In the genomic region with DNA sequence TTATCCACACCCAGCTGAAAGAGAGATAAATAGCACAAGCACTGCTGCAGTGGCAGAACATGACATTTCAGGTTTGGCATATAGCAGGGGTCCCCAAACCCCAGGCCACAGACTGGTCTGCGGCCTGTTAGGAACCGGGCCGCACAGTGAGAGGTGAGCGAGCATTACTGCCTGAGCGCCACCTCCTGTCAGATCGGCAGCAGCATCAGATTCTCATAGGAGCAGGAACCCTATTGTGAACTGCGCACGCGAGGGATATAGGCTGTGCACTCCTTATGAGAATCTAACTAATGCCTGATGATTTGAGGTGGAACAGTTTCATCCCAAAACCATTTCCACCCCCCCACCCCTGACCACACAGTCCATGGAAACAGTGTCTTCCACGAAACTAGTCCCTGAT, we compare ENCODE assay signal across 1 cellular context.
TF ChIP-seq lines count a peak whose summit lies in the region.

No MANE protein-coding gene starts in this region.

TF ChIP-seq in HCT116, 20 proteins besides CTCF, POLR2A, EP300 and RAD21 (continued from another document):
- TF ChIP-seq, protein P1, sequence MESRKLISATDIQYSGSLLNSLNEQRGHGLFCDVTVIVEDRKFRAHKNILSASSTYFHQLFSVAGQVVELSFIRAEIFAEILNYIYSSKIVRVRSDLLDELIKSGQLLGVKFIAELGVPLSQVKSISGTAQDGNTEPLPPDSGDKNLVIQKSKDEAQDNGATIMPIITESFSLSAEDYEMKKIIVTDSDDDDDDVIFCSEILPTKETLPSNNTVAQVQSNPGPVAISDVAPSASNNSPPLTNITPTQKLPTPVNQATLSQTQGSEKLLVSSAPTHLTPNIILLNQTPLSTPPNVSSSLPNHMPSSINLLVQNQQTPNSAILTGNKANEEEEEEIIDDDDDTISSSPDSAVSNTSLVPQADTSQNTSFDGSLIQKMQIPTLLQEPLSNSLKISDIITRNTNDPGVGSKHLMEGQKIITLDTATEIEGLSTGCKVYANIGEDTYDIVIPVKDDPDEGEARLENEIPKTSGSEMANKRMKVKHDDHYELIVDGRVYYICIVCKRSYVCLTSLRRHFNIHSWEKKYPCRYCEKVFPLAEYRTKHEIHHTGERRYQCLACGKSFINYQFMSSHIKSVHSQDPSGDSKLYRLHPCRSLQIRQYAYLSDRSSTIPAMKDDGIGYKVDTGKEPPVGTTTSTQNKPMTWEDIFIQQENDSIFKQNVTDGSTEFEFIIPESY (IDR thresholded peaks at IDR 0.05; ENCODE audit: extremely low read depth, insufficient replicate concordance, low read length) = no peak
- no peak for TF ChIP-seq CBX3 (IDR thresholded peaks at IDR 0.05; ENCODE audit: low read depth)
- TF ChIP-seq EZH2phosphoT487 (IDR thresholded peaks at IDR 0.05; ENCODE audit: borderline replicate concordance) = no peak
- TF ChIP-seq ZNF274 (IDR thresholded peaks at IDR 0.05; ENCODE audit: low read depth, low read length) = no peak
- no peak for TF ChIP-seq ZFX (IDR thresholded peaks at IDR 0.05)
- no peak for TF ChIP-seq TCF7L2 (IDR thresholded peaks at IDR 0.05; ENCODE audit: borderline replicate concordance, extremely low read depth, insufficient read depth, insufficient read length)
- no peak for TF ChIP-seq SIN3A (IDR thresholded peaks at IDR 0.05; ENCODE audit: low read depth)
- no peak for TF ChIP-seq SP1 (IDR thresholded peaks at IDR 0.05; ENCODE audit: low read depth)
- no peak for TF ChIP-seq CEBPB (IDR thresholded peaks at IDR 0.05; ENCODE audit: low read depth)
- no peak for TF ChIP-seq POLR2AphosphoS5 (IDR thresholded peaks at IDR 0.05; ENCODE audit: low read depth, low read length)
- TF ChIP-seq, protein P2, sequence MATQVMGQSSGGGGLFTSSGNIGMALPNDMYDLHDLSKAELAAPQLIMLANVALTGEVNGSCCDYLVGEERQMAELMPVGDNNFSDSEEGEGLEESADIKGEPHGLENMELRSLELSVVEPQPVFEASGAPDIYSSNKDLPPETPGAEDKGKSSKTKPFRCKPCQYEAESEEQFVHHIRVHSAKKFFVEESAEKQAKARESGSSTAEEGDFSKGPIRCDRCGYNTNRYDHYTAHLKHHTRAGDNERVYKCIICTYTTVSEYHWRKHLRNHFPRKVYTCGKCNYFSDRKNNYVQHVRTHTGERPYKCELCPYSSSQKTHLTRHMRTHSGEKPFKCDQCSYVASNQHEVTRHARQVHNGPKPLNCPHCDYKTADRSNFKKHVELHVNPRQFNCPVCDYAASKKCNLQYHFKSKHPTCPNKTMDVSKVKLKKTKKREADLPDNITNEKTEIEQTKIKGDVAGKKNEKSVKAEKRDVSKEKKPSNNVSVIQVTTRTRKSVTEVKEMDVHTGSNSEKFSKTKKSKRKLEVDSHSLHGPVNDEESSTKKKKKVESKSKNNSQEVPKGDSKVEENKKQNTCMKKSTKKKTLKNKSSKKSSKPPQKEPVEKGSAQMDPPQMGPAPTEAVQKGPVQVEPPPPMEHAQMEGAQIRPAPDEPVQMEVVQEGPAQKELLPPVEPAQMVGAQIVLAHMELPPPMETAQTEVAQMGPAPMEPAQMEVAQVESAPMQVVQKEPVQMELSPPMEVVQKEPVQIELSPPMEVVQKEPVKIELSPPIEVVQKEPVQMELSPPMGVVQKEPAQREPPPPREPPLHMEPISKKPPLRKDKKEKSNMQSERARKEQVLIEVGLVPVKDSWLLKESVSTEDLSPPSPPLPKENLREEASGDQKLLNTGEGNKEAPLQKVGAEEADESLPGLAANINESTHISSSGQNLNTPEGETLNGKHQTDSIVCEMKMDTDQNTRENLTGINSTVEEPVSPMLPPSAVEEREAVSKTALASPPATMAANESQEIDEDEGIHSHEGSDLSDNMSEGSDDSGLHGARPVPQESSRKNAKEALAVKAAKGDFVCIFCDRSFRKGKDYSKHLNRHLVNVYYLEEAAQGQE (IDR thresholded peaks at IDR 0.05; ENCODE audit: low read depth) = no peak
